1 cellular context compared by ENCODE assay signal in the genomic region with DNA sequence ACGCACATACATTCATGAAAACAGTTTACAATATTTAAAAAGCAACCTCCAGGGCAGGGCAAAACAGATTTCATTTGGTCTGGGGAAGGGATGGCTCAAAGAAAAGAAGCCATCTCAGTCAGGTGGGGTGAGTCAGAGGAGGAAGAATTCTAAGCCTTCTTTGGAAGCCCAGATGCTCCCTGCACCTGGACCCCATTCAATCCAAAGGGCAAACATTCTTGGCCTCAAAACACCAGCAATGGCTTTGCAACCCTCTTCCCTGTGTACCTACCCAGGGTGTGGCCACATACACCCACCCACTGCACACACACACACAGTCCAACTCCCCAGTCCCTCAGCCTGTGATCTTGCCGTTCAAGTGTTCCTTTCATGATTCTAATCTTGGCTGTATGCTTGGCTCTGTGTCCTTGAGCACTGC.
TF ChIP-seq lines count a peak whose summit lies in the region.

No MANE protein-coding gene starts in this region.

TF ChIP-seq in HCT116, 20 proteins besides CTCF, POLR2A, EP300 and RAD21 (continued from another document):
- TF ChIP-seq, protein P1, sequence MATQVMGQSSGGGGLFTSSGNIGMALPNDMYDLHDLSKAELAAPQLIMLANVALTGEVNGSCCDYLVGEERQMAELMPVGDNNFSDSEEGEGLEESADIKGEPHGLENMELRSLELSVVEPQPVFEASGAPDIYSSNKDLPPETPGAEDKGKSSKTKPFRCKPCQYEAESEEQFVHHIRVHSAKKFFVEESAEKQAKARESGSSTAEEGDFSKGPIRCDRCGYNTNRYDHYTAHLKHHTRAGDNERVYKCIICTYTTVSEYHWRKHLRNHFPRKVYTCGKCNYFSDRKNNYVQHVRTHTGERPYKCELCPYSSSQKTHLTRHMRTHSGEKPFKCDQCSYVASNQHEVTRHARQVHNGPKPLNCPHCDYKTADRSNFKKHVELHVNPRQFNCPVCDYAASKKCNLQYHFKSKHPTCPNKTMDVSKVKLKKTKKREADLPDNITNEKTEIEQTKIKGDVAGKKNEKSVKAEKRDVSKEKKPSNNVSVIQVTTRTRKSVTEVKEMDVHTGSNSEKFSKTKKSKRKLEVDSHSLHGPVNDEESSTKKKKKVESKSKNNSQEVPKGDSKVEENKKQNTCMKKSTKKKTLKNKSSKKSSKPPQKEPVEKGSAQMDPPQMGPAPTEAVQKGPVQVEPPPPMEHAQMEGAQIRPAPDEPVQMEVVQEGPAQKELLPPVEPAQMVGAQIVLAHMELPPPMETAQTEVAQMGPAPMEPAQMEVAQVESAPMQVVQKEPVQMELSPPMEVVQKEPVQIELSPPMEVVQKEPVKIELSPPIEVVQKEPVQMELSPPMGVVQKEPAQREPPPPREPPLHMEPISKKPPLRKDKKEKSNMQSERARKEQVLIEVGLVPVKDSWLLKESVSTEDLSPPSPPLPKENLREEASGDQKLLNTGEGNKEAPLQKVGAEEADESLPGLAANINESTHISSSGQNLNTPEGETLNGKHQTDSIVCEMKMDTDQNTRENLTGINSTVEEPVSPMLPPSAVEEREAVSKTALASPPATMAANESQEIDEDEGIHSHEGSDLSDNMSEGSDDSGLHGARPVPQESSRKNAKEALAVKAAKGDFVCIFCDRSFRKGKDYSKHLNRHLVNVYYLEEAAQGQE (IDR thresholded peaks at IDR 0.05; ENCODE audit: low read depth): no peak
- TF ChIP-seq ZNF274 (IDR thresholded peaks at IDR 0.05; ENCODE audit: low read depth, low read length) (no peak), EZH2 (IDR thresholded peaks at IDR 0.05) (no peak), TCF7L2 (IDR thresholded peaks at IDR 0.05; ENCODE audit: borderline replicate concordance, extremely low read depth, insufficient read depth, insufficient read length) (peak; percentile 75)
